8 cellular contexts compared by ENCODE assay signal in genomic region chr1:101291562-101292035, GRCh38. TPM values are rescaled to one million over a fixed set of nuclear protein-coding genes. Genes with fewer than 3 reads are reported as not detected.
A peak's percentile ranks its signal among the peaks of the same experiment; 100 is the strongest.
DNase-seq lines count a peak whose midpoint lies in the region; ATAC-seq and TF ChIP-seq lines count a peak whose summit lies in the region.

No MANE protein-coding gene starts in this region.

- peak overlapping the region; percentile 95 for H3K27ac Mint-ChIP-seq in activated CD8-positive, alpha-beta T cell treated with anti-CD3 and anti-CD28 coated beads for 36 hours

- CTCF ChIA-PET in activated CD8-positive, alpha-beta T cell treated with anti-CD3 and anti-CD28 coated beads for 36 hours (lab: Charles Lee), result interaction anchor here (1.1 to 16.8 kb wide), 12 partner anchors 12 to 381 kb away, joined by 3 to 301 read pairs (median 10); partner anchors contain the start of gene S1PR1

- peaks cover 2% of the 10 kb centered on the region for H3K27me3 Mint-ChIP-seq in activated CD8-positive, alpha-beta T cell treated with anti-CD3 and anti-CD28 coated beads for 36 hours

- no peak for TF ChIP-seq CTCF in activated CD8-positive, alpha-beta T cell treated with anti-CD3 and anti-CD28 coated beads for 36 hours (IDR thresholded peaks at IDR 0.05)

- peak overlapping the region; percentile 59 for H3K4me3 Mint-ChIP-seq in activated CD8-positive, alpha-beta T cell treated with anti-CD3 and anti-CD28 coated beads for 36 hours

- peaks cover 4% of the 10 kb centered on the region for H3K36me3 Mint-ChIP-seq in activated CD8-positive, alpha-beta T cell treated with anti-CD3 and anti-CD28 coated beads for 36 hours (ENCODE audit: low read depth)

- H3K4me1 Mint-ChIP-seq in activated CD8-positive, alpha-beta T cell treated with anti-CD3 and anti-CD28 coated beads for 36 hours (ENCODE audit: low read depth), result peaks cover 69% of the 10 kb centered on the region

- intact Hi-C loops in activated CD8-positive, alpha-beta T cell treated with anti-CD3 and anti-CD28 coated beads for 36 hours (cut with micrococcal nuclease), result loop anchor here (2.0 to 5.0 kb wide), 3 partner anchors 53 to 284 kb away; no protein-coding TSS in a partner anchor

- POLR2A ChIA-PET in activated CD8-positive, alpha-beta T cell treated with anti-CD3 and anti-CD28 coated beads for 36 hours (lab: Charles Lee), result interaction anchor here (0.8 to 6.4 kb wide), 8 partner anchors 8 to 154 kb away, joined by 3 to 72 read pairs (median 6); partner anchors contain the start of gene S1PR1

- ATAC-seq in activated CD8-positive, alpha-beta T cell treated with anti-CD3 and anti-CD28 coated beads for 36 hours, result peak; percentile 34
- ATAC-seq in HG03045 (IDR thresholded peaks at IDR 0.05; ENCODE audit: unreplicated experiment), result no peak

- peaks cover 2% of the 10 kb centered on the region for H3K9me3 Mint-ChIP-seq in activated CD8-positive, alpha-beta T cell treated with anti-CD3 and anti-CD28 coated beads for 36 hours

- peak; percentile 72 for DNase-seq in stimulated activated CD4-positive, alpha-beta T cell treated with anti-CD3 and anti-CD28 coated beads, Interleukin-15, amount 100 ng/mL, for 24 hours
- DNase-seq in stimulated activated CD4-positive, alpha-beta T cell treated with anti-CD3 and anti-CD28 coated beads, Interleukin-12 subunit alpha, Interleukin-12 subunit beta, amount 100 ng/mL, for 4 hours, result no peak
- peak; percentile 88 for DNase-seq in M059J (ENCODE audit: low read depth)
- peak; percentile 84 for DNase-seq in activated CD8-positive, alpha-beta T cell treated with anti-CD3 and anti-CD28 coated beads for 36 hours
- DNase-seq in iPS-NIHi7 (ENCODE audit: extremely low spot score), result peak; percentile 26
- DNase-seq in NCI-H187 treated with DMSO at 0.1 percent for 48 hours (lab: John Stamatoyannopoulos, UW), result no peak
- no peak for DNase-seq in HT-29 (ENCODE audit: low spot score)

RNA-seq across cellular contexts. Expression of gene S1PR1, which starts 54.8 kb away (rescaled TPM):
- 6.8 and 6.9 TPM in 2 replicates for total RNA-seq in M059J (2014; rRNA removed; shearing (Covaris generic))
- total RNA-seq in activated CD8-positive, alpha-beta T cell treated with anti-CD3 and anti-CD28 coated beads for 36 hours, result 10 to 100 TPM; 63.9 to 66.4 TPM
- not detected in 2 replicates for total RNA-seq in HT-29 (2014; rRNA removed; shearing (Covaris generic))

Comparison
In these comparisons a context has a peak if more than half of its experiments do, and no peak if none do; other contexts are left out.
1. DNase-seq: peak in stimulated activated CD4-positive, alpha-beta T cell treated with anti-CD3 and anti-CD28 coated beads, Interleukin-15, amount 100 ng/mL, for 24 hours (single experiment), M059J (single experiment), activated CD8-positive, alpha-beta T cell treated with anti-CD3 and anti-CD28 coated beads for 36 hours (single experiment) and iPS-NIHi7 (single experiment); none in stimulated activated CD4-positive, alpha-beta T cell treated with anti-CD3 and anti-CD28 coated beads, Interleukin-12 subunit alpha, Interleukin-12 subunit beta, amount 100 ng/mL, for 4 hours (single experiment), NCI-H187 treated with DMSO at 0.1 percent for 48 hours (single experiment) and HT-29 (single experiment).